ENCODE assay signal across 20 cellular contexts in the genomic region with DNA sequence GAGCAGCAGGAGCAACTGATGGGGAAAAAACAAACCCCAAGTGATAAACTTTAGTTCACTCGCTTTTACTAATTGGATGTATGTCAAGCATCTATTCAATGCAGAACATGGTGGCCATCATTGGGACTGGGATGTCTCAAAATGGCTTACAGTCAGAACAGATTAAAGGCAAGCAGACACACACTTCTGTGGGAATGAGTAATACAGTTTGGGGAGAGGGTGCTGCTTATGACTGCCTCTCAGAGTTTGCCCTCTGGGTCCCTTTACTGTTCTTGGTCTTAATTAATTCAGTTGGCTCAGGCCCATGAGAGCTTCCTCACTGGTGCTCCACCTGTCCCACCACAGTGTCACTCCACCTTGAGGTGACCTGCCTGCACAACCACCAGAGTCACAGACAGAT.
DNase-seq lines count a peak whose midpoint lies in the region; ATAC-seq and TF ChIP-seq lines count a peak whose summit lies in the region.
"Had no signal": no experiment of that assay in that cellular context is flagged by ENCODE, and none has a peak within 500 bp of the region (broad histone marks: within the 10 kb centered on the region; RNA-seq: fewer than 3 reads in every experiment).

No MANE protein-coding gene starts in this region.

- H3K27ac ChIP-seq in angular gyrus (ENCODE audit: low read depth, low read length) = peak overlapping the region; percentile 24
- peak overlapping the region in 51 of 59 donors; percentile 20 to 96 (median 86) for H3K27ac ChIP-seq in dorsolateral prefrontal cortex
- H3K27ac ChIP-seq: PC-9, SJCRH30 had no signal

- H3K4me3 ChIP-seq in dorsolateral prefrontal cortex = no peak overlapping the region
- H3K4me3 ChIP-seq: GM23338, PC-9, SJCRH30 had no signal

- H3K9me3 Mint-ChIP-seq in activated naive CD4-positive, alpha-beta T cell treated with anti-CD3 and anti-CD28 coated beads, Interleukin-2, amount 50 U/mL, for 72 hours = no peaks in the 10 kb centered on the region
- H3K9me3 Mint-ChIP-seq in stimulated activated effector memory CD8-positive, alpha-beta T cell treated with anti-CD3 and anti-CD28 coated beads, Interleukin-12 subunit alpha, Interleukin-12 subunit beta, amount 100 ng/mL, for 72 hours = no peaks in the 10 kb centered on the region
- H3K9me3 Mint-ChIP-seq: GM23338, H9 had no signal

- no peak for DNase-seq in activated naive CD4-positive, alpha-beta T cell treated with anti-CD3 and anti-CD28 coated beads, Interleukin-2, amount 50 U/mL, for 72 hours (ENCODE audit: low spot score in 2 of 2)
- no peak for DNase-seq in activated naive CD4-positive, alpha-beta T cell treated with anti-CD3 and anti-CD28 coated beads, Interleukin-2, amount 50 U/mL, for 16 hours
- no peak for DNase-seq in dorsolateral prefrontal cortex
- no peak for DNase-seq in stimulated activated effector memory CD8-positive, alpha-beta T cell treated with anti-CD3 and anti-CD28 coated beads, Interleukin-12 subunit alpha, Interleukin-12 subunit beta, amount 100 ng/mL, for 72 hours (ENCODE audit: low spot score in 2 of 2)
- DNase-seq: C1 segment of cervical spinal cord; CD4-positive, alpha-beta memory T cell; COR-L47; H9; KG1; MM.1S; NCI-H2029 treated with DMSO at 0.1 percent for 48 hours; NCI-H2227 treated with DMSO at 0.1 percent for 48 hours; NCI-H526 treated with DMSO at 0.1 percent for 48 hours; PC-9; SJCRH30 had no signal

- peaks cover 0 to 6% of the 10 kb centered on the region in 2 donors for H3K36me3 Mint-ChIP-seq in activated naive CD4-positive, alpha-beta T cell treated with anti-CD3 and anti-CD28 coated beads, Interleukin-2, amount 50 U/mL, for 72 hours
- no peaks in the 10 kb centered on the region for H3K36me3 Mint-ChIP-seq in stimulated activated effector memory CD8-positive, alpha-beta T cell treated with anti-CD3 and anti-CD28 coated beads, Interleukin-12 subunit alpha, Interleukin-12 subunit beta, amount 100 ng/mL, for 72 hours

- no peak for TF ChIP-seq CTCF in dorsolateral prefrontal cortex (IDR thresholded peaks at IDR 0.05 in 54 of 56, conservative IDR thresholded peaks at IDR 0.05 in 2 of 56; ENCODE audit: low read depth in 1 of 56, partially characterized antibody in 56 of 56)

- intact Hi-C loops in dorsolateral prefrontal cortex (cut with DNase I) = no loop called here

- no peak overlapping the region for H3K27ac Mint-ChIP-seq in activated naive CD4-positive, alpha-beta T cell treated with anti-CD3 and anti-CD28 coated beads, Interleukin-2, amount 50 U/mL, for 72 hours
- no peak overlapping the region for H3K27ac Mint-ChIP-seq in stimulated activated effector memory CD8-positive, alpha-beta T cell treated with anti-CD3 and anti-CD28 coated beads, Interleukin-12 subunit alpha, Interleukin-12 subunit beta, amount 100 ng/mL, for 72 hours
- H3K27ac Mint-ChIP-seq: GM23338, H9 had no signal

- H3K27me3 ChIP-seq in dorsolateral prefrontal cortex = no peaks in the 10 kb centered on the region
- H3K27me3 ChIP-seq: SJCRH30 had no signal

- peak; percentile 39 to 62 for ATAC-seq in activated naive CD4-positive, alpha-beta T cell treated with anti-CD3 and anti-CD28 coated beads, Interleukin-2, amount 50 U/mL, for 72 hours
- peak; percentile 53 for ATAC-seq in stimulated activated effector memory CD8-positive, alpha-beta T cell treated with anti-CD3 and anti-CD28 coated beads, Interleukin-12 subunit alpha, Interleukin-12 subunit beta, amount 100 ng/mL, for 72 hours
- ATAC-seq in HG03460 (IDR thresholded peaks at IDR 0.05; ENCODE audit: unreplicated experiment) = no peak
- no peak for ATAC-seq in HG03571 (IDR thresholded peaks at IDR 0.05; ENCODE audit: unreplicated experiment)
- ATAC-seq: GM23338, Right ventricle myocardium inferior had no signal

- peaks cover 18% of the 10 kb centered on the region for H3K4me1 Mint-ChIP-seq in stimulated activated effector memory CD8-positive, alpha-beta T cell treated with anti-CD3 and anti-CD28 coated beads, Interleukin-12 subunit alpha, Interleukin-12 subunit beta, amount 100 ng/mL, for 72 hours

- no peak overlapping the region for H3K4me3 Mint-ChIP-seq in stimulated activated effector memory CD8-positive, alpha-beta T cell treated with anti-CD3 and anti-CD28 coated beads, Interleukin-12 subunit alpha, Interleukin-12 subunit beta, amount 100 ng/mL, for 72 hours
- H3K4me3 Mint-ChIP-seq: CD4-positive, alpha-beta memory T cell; GM23338; H9 had no signal

Comparison
In these comparisons a context has a peak if more than half of its experiments do, and no peak if none do; other contexts are left out.
1. ATAC-seq: peak in activated naive CD4-positive, alpha-beta T cell treated with anti-CD3 and anti-CD28 coated beads, Interleukin-2, amount 50 U/mL, for 72 hours (2 of 2) and stimulated activated effector memory CD8-positive, alpha-beta T cell treated with anti-CD3 and anti-CD28 coated beads, Interleukin-12 subunit alpha, Interleukin-12 subunit beta, amount 100 ng/mL, for 72 hours (single experiment); none in HG03460 (single experiment) and HG03571 (single experiment).